Comparison of ENCODE assay signal across 8 cellular contexts in the genomic region with DNA sequence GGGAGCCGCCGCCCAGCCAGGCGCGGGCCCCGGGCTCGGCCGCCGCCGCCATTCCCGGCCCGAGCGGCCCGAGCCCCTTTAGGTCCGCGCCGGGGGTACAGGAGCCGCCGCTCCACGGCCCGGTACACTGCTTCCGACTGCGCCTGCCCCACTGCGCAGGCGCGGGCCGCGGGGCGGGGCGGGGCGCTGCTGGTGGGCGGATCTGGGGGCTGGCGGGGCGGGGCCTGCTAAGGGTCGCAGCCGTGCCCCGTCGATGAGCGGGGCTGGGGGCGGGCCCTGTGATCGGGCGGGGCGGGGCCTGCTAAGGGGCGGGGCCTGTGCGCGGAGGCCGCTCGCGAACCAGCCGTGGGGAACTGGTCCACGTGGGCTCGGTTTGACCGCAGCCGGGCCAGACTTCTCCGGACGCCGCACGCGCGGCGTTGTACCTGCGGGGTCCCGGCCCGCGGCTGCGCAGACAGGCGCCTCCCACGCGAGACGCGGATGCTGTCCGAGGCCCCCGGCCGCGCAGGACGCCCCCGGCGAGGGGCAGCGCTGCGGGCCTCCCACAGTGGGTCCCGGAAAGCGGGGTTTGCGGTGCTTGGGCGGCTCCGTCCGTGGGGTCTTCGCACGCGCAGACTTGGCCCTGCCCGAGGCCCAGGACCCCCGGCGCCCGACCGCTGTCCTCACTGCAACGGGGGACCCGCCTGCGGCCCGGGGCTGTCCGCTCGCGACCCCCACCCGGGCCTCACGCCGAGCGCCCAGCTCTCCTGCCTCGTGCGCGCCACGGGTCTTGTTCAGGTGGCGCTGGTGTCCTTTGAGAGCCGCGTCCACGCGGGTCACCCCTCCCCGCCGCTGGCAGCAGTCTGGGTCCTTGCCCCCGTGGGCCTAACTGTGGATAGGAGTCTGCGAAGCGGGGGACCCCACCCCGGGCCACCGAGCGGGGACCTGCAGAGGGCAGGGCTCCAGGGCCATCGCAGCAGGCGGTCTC. TPM values are rescaled to one million over a fixed set of nuclear protein-coding genes. Genes with fewer than 3 reads are reported as not detected.
DNase-seq lines count a peak whose midpoint lies in the region; ATAC-seq and TF ChIP-seq lines count a peak whose summit lies in the region.

A gene with protein sequence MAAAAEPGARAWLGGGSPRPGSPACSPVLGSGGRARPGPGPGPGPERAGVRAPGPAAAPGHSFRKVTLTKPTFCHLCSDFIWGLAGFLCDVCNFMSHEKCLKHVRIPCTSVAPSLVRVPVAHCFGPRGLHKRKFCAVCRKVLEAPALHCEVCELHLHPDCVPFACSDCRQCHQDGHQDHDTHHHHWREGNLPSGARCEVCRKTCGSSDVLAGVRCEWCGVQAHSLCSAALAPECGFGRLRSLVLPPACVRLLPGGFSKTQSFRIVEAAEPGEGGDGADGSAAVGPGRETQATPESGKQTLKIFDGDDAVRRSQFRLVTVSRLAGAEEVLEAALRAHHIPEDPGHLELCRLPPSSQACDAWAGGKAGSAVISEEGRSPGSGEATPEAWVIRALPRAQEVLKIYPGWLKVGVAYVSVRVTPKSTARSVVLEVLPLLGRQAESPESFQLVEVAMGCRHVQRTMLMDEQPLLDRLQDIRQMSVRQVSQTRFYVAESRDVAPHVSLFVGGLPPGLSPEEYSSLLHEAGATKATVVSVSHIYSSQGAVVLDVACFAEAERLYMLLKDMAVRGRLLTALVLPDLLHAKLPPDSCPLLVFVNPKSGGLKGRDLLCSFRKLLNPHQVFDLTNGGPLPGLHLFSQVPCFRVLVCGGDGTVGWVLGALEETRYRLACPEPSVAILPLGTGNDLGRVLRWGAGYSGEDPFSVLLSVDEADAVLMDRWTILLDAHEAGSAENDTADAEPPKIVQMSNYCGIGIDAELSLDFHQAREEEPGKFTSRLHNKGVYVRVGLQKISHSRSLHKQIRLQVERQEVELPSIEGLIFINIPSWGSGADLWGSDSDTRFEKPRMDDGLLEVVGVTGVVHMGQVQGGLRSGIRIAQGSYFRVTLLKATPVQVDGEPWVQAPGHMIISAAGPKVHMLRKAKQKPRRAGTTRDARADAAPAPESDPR (minus strand): TSS at position 139 of the 967 bp plus-strand sequence. CDS start 87 bp downstream, at position 52.

- H2AK9ac ChIP-seq in IMR-90 (replicated peaks; ENCODE audit: low read depth, low read length, poor library complexity), result peak within 1 kb of the TSS; percentile 95

- H3K27me3 Mint-ChIP-seq in activated naive CD8-positive, alpha-beta T cell treated with anti-CD3 and anti-CD28 coated beads, Interleukin-2, amount 50 U/mL, for 24 hours, result no peaks in the 10 kb centered on the region
- no peaks in the 10 kb centered on the region for H3K27me3 Mint-ChIP-seq in type B pancreatic cell

- WGBS in IMR-90 (ENCODE audit: extremely low coverage in 2 of 2, insufficient read length in 1 of 2), 2 experiments, result 17% methylated on average over 52 of the region's 123 CpGs; no CpG with 5 or more reads in 1 of the 2 experiments
- 25 to 27% methylated on average over 96 to 123 of the region's 123 CpGs for WGBS in heart right ventricle, 2 donors

- peaks cover 13 to 24% of the 10 kb centered on the region in 2 experiments; a peak in 3 of 4 replicates for H3K79me1 ChIP-seq in IMR-90 (ENCODE audit: low read depth in 1 of 2, low read length in 2 of 2)

- no peak within 1 kb of the TSS for H2BK15ac ChIP-seq in IMR-90 (ENCODE audit: low read depth, low read length)

- intact Hi-C loops in IMR-90 (cut with micrococcal nuclease) (no loop called here), heart right ventricle (cut with DNase I) (loop anchor here in 1 of 10 donors (5.0 kb wide), 1 partner anchor 36 kb away; no protein-coding TSS in a partner anchor), posterior vena cava (cut with DNase I) (no loop called here)

- H2BK120ac ChIP-seq in IMR-90 (ENCODE audit: low read depth, low read length), result no peak within 1 kb of the TSS

- H4K91ac ChIP-seq in IMR-90 (ENCODE audit: insufficient read depth, low read depth, low read length), result no peak within 1 kb of the TSS

- peaks cover 3% of the 10 kb centered on the region; the same call in 1 of the 2 replicates for H3K36me3 ChIP-seq in IMR-90 (ENCODE audit: control insufficient read depth, insufficient read depth, low read length)
- no peaks in the 10 kb centered on the region for H3K36me3 ChIP-seq in heart right ventricle

- no peak within 1 kb of the TSS for H3K18ac ChIP-seq in IMR-90 (ENCODE audit: low read depth, low read length)

- no peak for TF ChIP-seq POLR2A in IMR-90 (IDR thresholded peaks at IDR 0.05; ENCODE audit: low read depth, low read length)

- H3K4me1 ChIP-seq in IMR-90 (ENCODE audit: control insufficient read depth, insufficient read depth, low read length), result peaks cover 4% of the 10 kb centered on the region; the same call in 1 of the 2 replicates
- H3K4me1 ChIP-seq in heart right ventricle, result peaks cover 9 to 31% (median 24%) of the 10 kb centered on the region in 9 donors

- no peak for TF ChIP-seq RAD21 in IMR-90 (IDR thresholded peaks at IDR 0.05; ENCODE audit: low read length)

- in situ Hi-C loops in IMR-90 (cut with MboI; ENCODE audit: low sequenced_read_pairs), result no loop called here

- H4K20me1 ChIP-seq in IMR-90 (ENCODE audit: insufficient read depth, low read length), result peaks cover 32% of the 10 kb centered on the region

- peak within 1 kb of the TSS; percentile 94 for H2AFZ ChIP-seq in IMR-90 (replicated peaks; ENCODE audit: low read length, poor library complexity)

- H3K27ac Mint-ChIP-seq in activated naive CD8-positive, alpha-beta T cell treated with anti-CD3 and anti-CD28 coated beads, Interleukin-2, amount 50 U/mL, for 24 hours, result no peak within 1 kb of the TSS
- H3K27ac Mint-ChIP-seq in type B pancreatic cell, result no peak within 1 kb of the TSS

- dilution Hi-C loops in IMR-90 (cut with HindIII; ENCODE audit: low sequenced_read_pairs, unreplicated experiment), result no loop called here

- no TSS peak for BruUV-seq in IMR-90 (replicated peaks; lab: Mats Ljungman, UMichigan)

- H3K9me3 ChIP-seq in IMR-90 (ENCODE audit: control insufficient read depth, insufficient read depth, low read length), result no peaks in the 10 kb centered on the region
- no peaks in the 10 kb centered on the region for H3K9me3 ChIP-seq in heart right ventricle

- POLR2A ChIA-PET in IMR-90 (lab: Charles Lee; ENCODE audit: unreplicated experiment), result no interaction called here

- no peaks in the 10 kb centered on the region for H3K9me3 Mint-ChIP-seq in activated naive CD8-positive, alpha-beta T cell treated with anti-CD3 and anti-CD28 coated beads, Interleukin-2, amount 50 U/mL, for 24 hours
- H3K9me3 Mint-ChIP-seq in type B pancreatic cell, result no peaks in the 10 kb centered on the region

- H3K56ac ChIP-seq in IMR-90 (ENCODE audit: extremely low read depth, insufficient read depth, low read length), result no peak within 1 kb of the TSS

- no peak for TF ChIP-seq CTCF in IMR-90 (conservative IDR thresholded peaks at IDR 0.05; ENCODE audit: low read depth, low read length)
- TF ChIP-seq CTCF in heart right ventricle (IDR thresholded peaks at IDR 0.05), result no peak
- TF ChIP-seq CTCF in type B pancreatic cell (conservative IDR thresholded peaks at IDR 0.05), result no peak

- peak within 1 kb of the TSS; percentile 84 for H3K4me2 ChIP-seq in IMR-90 (ENCODE audit: low read depth, low read length)

- H3K4me3 Mint-ChIP-seq in activated naive CD8-positive, alpha-beta T cell treated with anti-CD3 and anti-CD28 coated beads, Interleukin-2, amount 50 U/mL, for 24 hours, result peak within 1 kb of the TSS; percentile 46
- H3K4me3 Mint-ChIP-seq in type B pancreatic cell, result peak within 1 kb of the TSS; percentile 47

- ATAC-seq in GM21447 (IDR thresholded peaks at IDR 0.05; ENCODE audit: unreplicated experiment), result peak; percentile 59
- peak; percentile 95 for ATAC-seq in IMR-90 (ENCODE audit: low read depth)
- ATAC-seq in activated naive CD8-positive, alpha-beta T cell treated with anti-CD3 and anti-CD28 coated beads, Interleukin-2, amount 50 U/mL, for 24 hours, result peak; percentile 81
- ATAC-seq in heart right ventricle, result peak; percentile 95 to 99 (median 98)

- peak within 1 kb of the TSS in 1 of 2 experiments; percentile 65; a peak in 1 of 4 replicates for H4K8ac ChIP-seq in IMR-90 (ENCODE audit: low read depth in 2 of 2, low read length in 2 of 2)

- H3K23ac ChIP-seq in IMR-90 (ENCODE audit: low read depth, low read length), result 0 out of 2 replicates have a peak within 1 kb of the TSS, but pooled peaks have one; percentile 24

- peak within 1 kb of the TSS; percentile 22 for H3K14ac ChIP-seq in IMR-90 (replicated peaks; ENCODE audit: low read depth, low read length)

- no peaks in the 10 kb centered on the region for H3K36me3 Mint-ChIP-seq in activated naive CD8-positive, alpha-beta T cell treated with anti-CD3 and anti-CD28 coated beads, Interleukin-2, amount 50 U/mL, for 24 hours (ENCODE audit: low read depth)
- no peaks in the 10 kb centered on the region for H3K36me3 Mint-ChIP-seq in type B pancreatic cell

- H3K9me1 ChIP-seq in IMR-90 (ENCODE audit: insufficient read depth, low read length), result no peaks in the 10 kb centered on the region; the same call in 1 of the 2 replicates

- no peak within 1 kb of the TSS for H4K5ac ChIP-seq in IMR-90 (ENCODE audit: low read depth, low read length)

- no peak within 1 kb of the TSS; the same call in 1 of the 2 replicates for H3K27ac ChIP-seq in IMR-90 (ENCODE audit: insufficient read depth, low read length)
- H3K27ac ChIP-seq in heart right ventricle, result peak within 1 kb of the TSS in 4 of 10 donors; percentile 35 to 53 (median 43)

- peaks cover 11% of the 10 kb centered on the region for H3K4me1 Mint-ChIP-seq in activated naive CD8-positive, alpha-beta T cell treated with anti-CD3 and anti-CD28 coated beads, Interleukin-2, amount 50 U/mL, for 24 hours
- H3K4me1 Mint-ChIP-seq in type B pancreatic cell (ENCODE audit: unreplicated experiment), result no peaks in the 10 kb centered on the region

- DNase-seq in CMK (ENCODE audit: low read depth) (peak; percentile 76), IMR-90 (peak; percentile 75), T-helper 1 cell (peak; percentile 75 to 90 (median 83)), heart right ventricle (peak; percentile 86 to 92), posterior vena cava (ENCODE audit: low spot score) (peak; percentile 96), type B pancreatic cell (ENCODE audit: extremely low spot score, unreplicated experiment) (peak; percentile 89)
- peak; percentile 86 for DNase-seq in activated naive CD8-positive, alpha-beta T cell treated with anti-CD3 and anti-CD28 coated beads, Interleukin-2, amount 50 U/mL, for 24 hours

- H3K27me3 ChIP-seq in IMR-90 (ENCODE audit: control insufficient read depth, insufficient read depth, low read length) (no peaks in the 10 kb centered on the region), heart right ventricle (peaks cover 0 to 4% (median 0%) of the 10 kb centered on the region in 7 donors)

- no peak within 1 kb of the TSS for H2BK5ac ChIP-seq in IMR-90 (ENCODE audit: low read depth, low read length, poor library complexity, severe bottlenecking)

- peak within 1 kb of the TSS; percentile 48 for H3K9ac ChIP-seq in IMR-90 (ENCODE audit: low read depth, low read length)

- CTCF ChIA-PET in IMR-90 (lab: Yijun Ruan, JAX), result no interaction called here

- peak within 1 kb of the TSS; percentile 39; the same call in 1 of the 2 replicates for H2AK5ac ChIP-seq in IMR-90 (ENCODE audit: low read depth, low read length)

- H3K4me3 ChIP-seq in IMR-90 (ENCODE audit: insufficient read depth, low read depth, low read length) (peak within 1 kb of the TSS; percentile 87), heart right ventricle (peak within 1 kb of the TSS; percentile 61 to 91 (median 80))

- no peak within 1 kb of the TSS for H2BK20ac ChIP-seq in IMR-90 (ENCODE audit: low read depth, low read length)

- peak within 1 kb of the TSS; percentile 61 for H3K4ac ChIP-seq in IMR-90 (ENCODE audit: low read depth, low read length)

RNA-seq across cellular contexts. Expression of the gene that starts here (rescaled TPM):
- total RNA-seq in IMR-90 (2012; rRNA removed) (4.3 and 4.4 TPM in 2 replicates), heart right ventricle (1 to 10 TPM; 2.8 to 5.2 (median 3.8) TPM), posterior vena cava (10 to 100 TPM; 10.8 to 11.9 TPM), type B pancreatic cell (ENCODE audit: low replicate concordance) (17.0 and 21.2 TPM in 2 replicates)
- polyA plus RNA-seq in IMR-90 (2012; rRNA removed) (15.6 and 17.4 TPM in 2 replicates), heart right ventricle (1 to 10 TPM; 3.6 to 4.9 TPM)
- polyA plus RNA-seq in IMR-90 (2012; cell fraction: cytosol; rRNA removed), result 10.0 and 14.6 TPM in 2 replicates
- polyA plus RNA-seq in IMR-90 (2012; cell fraction: nucleus; rRNA removed; ENCODE audit: low replicate concordance), result 58.0 and 149 TPM in 2 replicates
